Comparison of ENCODE assay signal across 6 cellular contexts in genomic region chr19:1904385-1905070, GRCh38. TPM values are rescaled to one million over a fixed set of nuclear protein-coding genes. Genes with fewer than 3 reads are reported as not detected.
DNase-seq lines count a peak whose midpoint lies in the region; ATAC-seq, FAIRE-seq and TF ChIP-seq lines count a peak whose summit lies in the region.

No MANE protein-coding gene starts in this region.

- FAIRE-seq in small intestine (lab: Jason Lieb, UNC): no peak

- 49 to 50% (median 49%) methylated on average over 12 of the region's 12 CpGs for WGBS in small intestine, 3 donors

- H3K27me3 Mint-ChIP-seq in Calu3 (ENCODE audit: unreplicated experiment): no peaks in the 10 kb centered on the region
- no peaks in the 10 kb centered on the region for H3K27me3 Mint-ChIP-seq in activated naive CD8-positive, alpha-beta T cell treated with anti-CD3 and anti-CD28 coated beads, Interleukin-2, amount 10 ng/mL, durations not matched to agents 7 days and 5 days

- DNase-seq in Calu3 (peak; percentile 77), mucosa of gallbladder (ENCODE audit: low spot score) (peak; percentile 78), EL (no peak), small intestine (no peak)
- no peak for DNase-seq in activated naive CD8-positive, alpha-beta T cell treated with anti-CD3 and anti-CD28 coated beads, Interleukin-2, amount 10 ng/mL, durations not matched to agents 7 days and 5 days

- H3K27me3 ChIP-seq in small intestine (ENCODE audit: control insufficient read depth in 2 of 2, insufficient read depth in 2 of 2, low read length in 2 of 2): no peaks in the 10 kb centered on the region

- H3K9me3 ChIP-seq in small intestine (ENCODE audit: control insufficient read depth, low read depth): no peaks in the 10 kb centered on the region

- POLR2A ChIA-PET in activated naive CD8-positive, alpha-beta T cell treated with anti-CD3 and anti-CD28 coated beads, Interleukin-2, amount 10 ng/mL, durations not matched to agents 7 days and 5 days (lab: Charles Lee): interaction anchor here (0.7 to 2.1 kb wide), 7 partner anchors 9 to 757 kb away, joined by 3 to 7 read pairs (median 4); no protein-coding TSS in a partner anchor

- peak overlapping the region in 1 of 2 donors; percentile 87 for H3K27ac ChIP-seq in small intestine (ENCODE audit: low read depth in 1 of 2, low read length in 1 of 2)

- CTCF ChIA-PET in Calu3 (lab: Charles Lee): no interaction called here

- intact Hi-C loops in Calu3 (cut with micrococcal nuclease; ENCODE audit: unreplicated experiment): no loop called here

- no TSS peak for BruUV-seq in Calu3 (replicated peaks; lab: Mats Ljungman, UMichigan)

- H3K36me3 ChIP-seq in small intestine (ENCODE audit: control insufficient read depth in 2 of 2, insufficient read depth in 2 of 2, low read length in 2 of 2): no peaks in the 10 kb centered on the region

- H3K36me3 Mint-ChIP-seq in Calu3 (ENCODE audit: insufficient read depth, unreplicated experiment): peaks cover 37% of the 10 kb centered on the region
- H3K36me3 Mint-ChIP-seq in activated naive CD8-positive, alpha-beta T cell treated with anti-CD3 and anti-CD28 coated beads, Interleukin-2, amount 10 ng/mL, durations not matched to agents 7 days and 5 days: no peaks in the 10 kb centered on the region

- H3K4me3 Mint-ChIP-seq in Calu3 (ENCODE audit: low read depth, unreplicated experiment): peak overlapping the region; percentile 74
- H3K4me3 Mint-ChIP-seq in activated naive CD8-positive, alpha-beta T cell treated with anti-CD3 and anti-CD28 coated beads, Interleukin-2, amount 10 ng/mL, durations not matched to agents 7 days and 5 days: peak overlapping the region; percentile 83

- no peaks in the 10 kb centered on the region for H3K9me3 Mint-ChIP-seq in Calu3 (ENCODE audit: low read depth, unreplicated experiment)
- no peaks in the 10 kb centered on the region for H3K9me3 Mint-ChIP-seq in activated naive CD8-positive, alpha-beta T cell treated with anti-CD3 and anti-CD28 coated beads, Interleukin-2, amount 10 ng/mL, durations not matched to agents 7 days and 5 days

- peak overlapping the region; percentile 86 for H3K27ac Mint-ChIP-seq in Calu3 (ENCODE audit: unreplicated experiment)
- H3K27ac Mint-ChIP-seq in activated naive CD8-positive, alpha-beta T cell treated with anti-CD3 and anti-CD28 coated beads, Interleukin-2, amount 10 ng/mL, durations not matched to agents 7 days and 5 days: peak overlapping the region; percentile 85

- H3K4me1 Mint-ChIP-seq in Calu3 (ENCODE audit: low read depth, unreplicated experiment): peaks cover 9% of the 10 kb centered on the region
- peaks cover 33% of the 10 kb centered on the region for H3K4me1 Mint-ChIP-seq in activated naive CD8-positive, alpha-beta T cell treated with anti-CD3 and anti-CD28 coated beads, Interleukin-2, amount 10 ng/mL, durations not matched to agents 7 days and 5 days

- peaks cover 3% of the 10 kb centered on the region in 2 donors for H3K4me1 ChIP-seq in small intestine (ENCODE audit: control insufficient read depth in 2 of 2, insufficient read depth in 1 of 2, low read depth in 1 of 2, low read length in 1 of 2)

- ATAC-seq in HG02852 (IDR thresholded peaks at IDR 0.05; ENCODE audit: unreplicated experiment): peak; percentile 15
- ATAC-seq in activated naive CD8-positive, alpha-beta T cell treated with anti-CD3 and anti-CD28 coated beads, Interleukin-2, amount 10 ng/mL, durations not matched to agents 7 days and 5 days (ENCODE audit: low read depth): peak; percentile 2

- no peak overlapping the region for H3K4me3 ChIP-seq in small intestine (ENCODE audit: low read depth in 1 of 2, low read length in 2 of 2)

- no peak for TF ChIP-seq CTCF in Calu3 (IDR thresholded peaks at IDR 0.05; ENCODE audit: unreplicated experiment)

RNA-seq across cellular contexts. Expression of gene ADAT3, which starts 0.7 kb away (rescaled TPM):
- total RNA-seq in Calu3 (2022) (6.7 TPM in 2 replicates), mucosa of gallbladder (10.6 TPM)
- total RNA-seq in activated naive CD8-positive, alpha-beta T cell treated with anti-CD3 and anti-CD28 coated beads, Interleukin-2, amount 10 ng/mL, durations not matched to agents 7 days and 5 days: 1 to 10 TPM; 7.6 to 9.3 TPM
- polyA plus RNA-seq in small intestine: 10 to 100 TPM; 10.4 to 38.1 (median 35.8) TPM

RNA-seq across cellular contexts. Expression of gene SCAMP4, which starts 0.7 kb away (rescaled TPM):
- total RNA-seq in Calu3 (2022) (64.2 and 80.5 TPM in 2 replicates), mucosa of gallbladder (89.3 TPM)
- 10 to 100 TPM; 35.1 to 35.2 TPM for total RNA-seq in activated naive CD8-positive, alpha-beta T cell treated with anti-CD3 and anti-CD28 coated beads, Interleukin-2, amount 10 ng/mL, durations not matched to agents 7 days and 5 days
- polyA plus RNA-seq in small intestine: 10 to 100 TPM; 31.3 to 39.4 (median 36.9) TPM

RNA-seq across cellular contexts. Expression of gene ABHD17A, which starts 19.2 kb away (rescaled TPM):
- total RNA-seq in Calu3 (2022) (35.2 and 36.9 TPM in 2 replicates), mucosa of gallbladder (85.2 TPM)
- 100 to 1,000 TPM; 185 to 194 TPM for total RNA-seq in activated naive CD8-positive, alpha-beta T cell treated with anti-CD3 and anti-CD28 coated beads, Interleukin-2, amount 10 ng/mL, durations not matched to agents 7 days and 5 days
- polyA plus RNA-seq in small intestine: 10 to 100 TPM; 52.6 to 79.6 (median 71.3) TPM

RNA-seq across cellular contexts. Expression of gene CSNK1G2, which starts 36.4 kb away (rescaled TPM):
- total RNA-seq in Calu3 (2022) (54.5 and 59.2 TPM in 2 replicates), mucosa of gallbladder (77.5 TPM)
- total RNA-seq in activated naive CD8-positive, alpha-beta T cell treated with anti-CD3 and anti-CD28 coated beads, Interleukin-2, amount 10 ng/mL, durations not matched to agents 7 days and 5 days: 100 to 1,000 TPM; 127 to 134 TPM
- polyA plus RNA-seq in small intestine: 10 to 100 TPM; 31.3 to 52.8 (median 35.7) TPM

RNA-seq across cellular contexts. Expression of gene KLF16, which starts 41.1 kb away (rescaled TPM):
- total RNA-seq in Calu3 (2022) (32.3 and 39.0 TPM in 2 replicates), mucosa of gallbladder (23.2 TPM)
- 10 to 100 TPM; 21.5 to 21.8 TPM for total RNA-seq in activated naive CD8-positive, alpha-beta T cell treated with anti-CD3 and anti-CD28 coated beads, Interleukin-2, amount 10 ng/mL, durations not matched to agents 7 days and 5 days
- polyA plus RNA-seq in small intestine: 10 to 100 TPM in 2 of 3 donors, 1 to 10 TPM in 1; 7.8 to 14.6 (median 13.3) TPM

Comparison
In these comparisons a context has a peak if more than half of its experiments do, and no peak if none do; other contexts are left out.
1. DNase-seq: peak in Calu3 (single experiment) and mucosa of gallbladder (single experiment); none in activated naive CD8-positive, alpha-beta T cell treated with anti-CD3 and anti-CD28 coated beads, Interleukin-2, amount 10 ng/mL, durations not matched to agents 7 days and 5 days (single experiment), EL (single experiment) and small intestine (single experiment).